11 cellular contexts compared by ENCODE assay signal in genomic region chr16:53041196-53041977, GRCh38. TPM values are rescaled to one million over a fixed set of nuclear protein-coding genes. Genes with fewer than 3 reads are reported as not detected.
DNase-seq lines count a peak whose midpoint lies in the region; ATAC-seq and TF ChIP-seq lines count a peak whose summit lies in the region.
"Had no signal": no experiment of that assay in that cellular context is flagged by ENCODE, and none has a peak within 500 bp of the region (broad histone marks: within the 10 kb centered on the region; RNA-seq: fewer than 3 reads in every experiment).

No MANE protein-coding gene starts in this region.

- H3K27ac ChIP-seq in lower lobe of right lung: no peak overlapping the region

- DNase-seq in AG20443 (ENCODE audit: low spot score): peak; percentile 46
- peak; percentile 80 for DNase-seq in choroid plexus epithelial cell (ENCODE audit: low read depth)
- DNase-seq in lower lobe of right lung: no peak
- DNase-seq in AG08396 (ENCODE audit: low spot score): no peak
- no peak for DNase-seq in naive thymus-derived CD8-positive, alpha-beta T cell
- DNase-seq: CD4-positive, CD25-positive, alpha-beta regulatory T cell had no signal

- H3K36me3 Mint-ChIP-seq in naive thymus-derived CD8-positive, alpha-beta T cell: no peaks in the 10 kb centered on the region
- H3K36me3 Mint-ChIP-seq: activated naive CD4-positive, alpha-beta T cell treated with anti-CD3 and anti-CD28 coated beads, Interleukin-2, amount 50 U/mL, for 72 hours; CD4-positive, CD25-positive, alpha-beta regulatory T cell had no signal

- H3K36me3 ChIP-seq in lower lobe of right lung: no peaks in the 10 kb centered on the region

- no peaks in the 10 kb centered on the region for H3K9me3 Mint-ChIP-seq in naive thymus-derived CD8-positive, alpha-beta T cell

- H3K4me1 Mint-ChIP-seq in naive thymus-derived CD8-positive, alpha-beta T cell: peaks cover 0 to 4% (median 3%) of the 10 kb centered on the region in 4 donors
- H3K4me1 Mint-ChIP-seq: CD4-positive, CD25-positive, alpha-beta regulatory T cell had no signal

- peaks cover 4 to 15% (median 6%) of the 10 kb centered on the region in 5 donors for H3K27me3 Mint-ChIP-seq in naive thymus-derived CD8-positive, alpha-beta T cell

- POLR2A ChIA-PET in naive thymus-derived CD8-positive, alpha-beta T cell (lab: Charles Lee): interaction anchor here (0.8 kb wide), 1 partner anchor 393 kb away, joined by 3 read pairs; the partner anchor contains the start of gene RBL2

- H3K9me3 ChIP-seq in lower lobe of right lung: no peaks in the 10 kb centered on the region

- H3K4me3 Mint-ChIP-seq in naive thymus-derived CD8-positive, alpha-beta T cell: no peak overlapping the region
- H3K4me3 Mint-ChIP-seq: CD4-positive, CD25-positive, alpha-beta regulatory T cell had no signal

- H3K27me3 ChIP-seq in lower lobe of right lung (ENCODE audit: low read depth): no peaks in the 10 kb centered on the region

- TF ChIP-seq CTCF in choroid plexus epithelial cell (conservative IDR thresholded peaks at IDR 0.05; ENCODE audit: low read depth, low read length) (no peak), lower lobe of right lung (IDR thresholded peaks at IDR 0.05) (no peak)

- intact Hi-C loops in lower lobe of right lung (cut with DNase I): no loop called here

- H3K27ac Mint-ChIP-seq in naive thymus-derived CD8-positive, alpha-beta T cell: no peak overlapping the region
- H3K27ac Mint-ChIP-seq: CD4-positive, CD25-positive, alpha-beta regulatory T cell had no signal

- H3K4me1 ChIP-seq in lower lobe of right lung: peaks cover 25% of the 10 kb centered on the region

- peak; percentile 46 for ATAC-seq in HG03378 (IDR thresholded peaks at IDR 0.05; ENCODE audit: unreplicated experiment)
- ATAC-seq in lower lobe of right lung: peak; percentile 60 to 78
- ATAC-seq in GM19351 (IDR thresholded peaks at IDR 0.05; ENCODE audit: unreplicated experiment): no peak
- no peak for ATAC-seq in naive thymus-derived CD8-positive, alpha-beta T cell
- no peak for ATAC-seq in GM19328 (IDR thresholded peaks at IDR 0.05; ENCODE audit: unreplicated experiment)
- ATAC-seq: activated naive CD4-positive, alpha-beta T cell treated with anti-CD3 and anti-CD28 coated beads, Interleukin-2, amount 50 U/mL, for 72 hours; K562 had no signal

- H3K4me3 ChIP-seq in choroid plexus epithelial cell (ENCODE audit: low read depth, low read length): no peak overlapping the region
- no peak overlapping the region for H3K4me3 ChIP-seq in lower lobe of right lung
- H3K4me3 ChIP-seq: K562 had no signal

RNA-seq across cellular contexts. Expression of gene CHD9NB, which starts 11.3 kb away (rescaled TPM):
- total RNA-seq in lower lobe of right lung: 12.4 TPM
- total RNA-seq in naive thymus-derived CD8-positive, alpha-beta T cell: not detected
- not detected for polyA plus RNA-seq in naive thymus-derived CD8-positive, alpha-beta T cell
- total RNA-seq: CD4-positive, CD25-positive, alpha-beta regulatory T cell had no signal
- polyA plus RNA-seq: CD4-positive, CD25-positive, alpha-beta regulatory T cell had no signal

RNA-seq across cellular contexts. Expression of gene CHD9, which starts 13.4 kb away (rescaled TPM):
- total RNA-seq in lower lobe of right lung: 73.1 TPM
- 10 to 100 TPM; 36.4 to 42.6 TPM for total RNA-seq in naive thymus-derived CD8-positive, alpha-beta T cell
- polyA plus RNA-seq in naive thymus-derived CD8-positive, alpha-beta T cell: 10 to 100 TPM; 18.4 to 28.8 (median 21.7) TPM

Comparison
In these comparisons a context has a peak if more than half of its experiments do, and no peak if none do; other contexts are left out.
1. DNase-seq: peak in AG20443 (single experiment) and choroid plexus epithelial cell (single experiment); none in lower lobe of right lung (single experiment), AG08396 (single experiment) and naive thymus-derived CD8-positive, alpha-beta T cell (0 of 10).
2. ATAC-seq: peak in HG03378 (single experiment) and lower lobe of right lung (2 of 2); none in GM19351 (single experiment), naive thymus-derived CD8-positive, alpha-beta T cell (0 of 2) and GM19328 (single experiment).
3. RNA of gene CHD9NB, which starts 11.3 kb away (total RNA-seq): 12.4 TPM in lower lobe of right lung (single experiment); not detected in naive thymus-derived CD8-positive, alpha-beta T cell; every median in the first group is over 10 times any median in the second.